ENCODE assay signal across 9 cellular contexts in genomic region chr3:8996681-8997121, GRCh38. TPM values are rescaled to one million over a fixed set of nuclear protein-coding genes. Genes with fewer than 3 reads are reported as not detected.
A peak's percentile ranks its signal among the peaks of the same experiment; 100 is the strongest.
DNase-seq lines count a peak whose midpoint lies in the region; ATAC-seq and TF ChIP-seq lines count a peak whose summit lies in the region.
"Had no signal": no experiment of that assay in that cellular context is flagged by ENCODE, and none has a peak within 500 bp of the region (broad histone marks: within the 10 kb centered on the region; RNA-seq: fewer than 3 reads in every experiment).

No MANE protein-coding gene starts in this region.

- in situ Hi-C loops in mammary epithelial cell (cut with MboI; ENCODE audit: low sequenced_read_pairs in 2 of 2), result no loop called here

- peaks cover 0 to 10% of the 10 kb centered on the region in 2 donors for H3K4me1 ChIP-seq in right atrium auricular region
- no peaks in the 10 kb centered on the region for H3K4me1 ChIP-seq in mammary epithelial cell (ENCODE audit: insufficient read depth, low read length)

- H3K27me3 ChIP-seq in right atrium auricular region (no peaks in the 10 kb centered on the region), mammary epithelial cell (ENCODE audit: insufficient read depth, low read length) (no peaks in the 10 kb centered on the region)

- H3K36me3 ChIP-seq in right atrium auricular region (no peaks in the 10 kb centered on the region), mammary epithelial cell (ENCODE audit: insufficient read depth, low read length) (peaks cover 10% of the 10 kb centered on the region)

- 92% methylated on average over 11 of the region's 12 CpGs for WGBS in mammary epithelial cell (ENCODE audit: low coverage, missing lambda C conversion rate)

- no peak overlapping the region for H2AFZ ChIP-seq in mammary epithelial cell (ENCODE audit: low read depth, low read length)

- dilution Hi-C loops in mammary epithelial cell (cut with HindIII; ENCODE audit: low sequenced_read_pairs), result no loop called here

- H3K79me2 ChIP-seq in mammary epithelial cell (ENCODE audit: insufficient read depth, low read length), result no peaks in the 10 kb centered on the region

- H3K4me2 ChIP-seq in mammary epithelial cell (ENCODE audit: insufficient read depth, low read depth, low read length), result no peak overlapping the region

- H3K27ac ChIP-seq in right atrium auricular region (no peak overlapping the region), mammary epithelial cell (ENCODE audit: insufficient read depth, low read depth, low read length) (no peak overlapping the region)

- H4K20me1 ChIP-seq in mammary epithelial cell (ENCODE audit: insufficient read depth, low read length), result no peaks in the 10 kb centered on the region

- BruUV-seq in mammary epithelial cell (replicated peaks; lab: Mats Ljungman, UMichigan), result no TSS peak

- DNase-seq in DMS114 treated with DMSO at 0.1 percent for 48 hours (lab: John Stamatoyannopoulos, UW; ENCODE audit: unreplicated experiment) (peak; percentile 2), astrocyte of the hippocampus (ENCODE audit: low read depth, low spot score) (peak; percentile 51), right atrium auricular region (ENCODE audit: low spot score) (peak; percentile 62), putamen (ENCODE audit: low spot score) (peak; percentile 51), mammary epithelial cell (no peak), NCI-H146 treated with DMSO at 0.1 percent for 48 hours (lab: John Stamatoyannopoulos, UW; ENCODE audit: unreplicated experiment) (no peak)
- no peak for DNase-seq in central memory CD4-positive, alpha-beta T cell
- DNase-seq: stimulated activated naive CD8-positive, alpha-beta T cell treated with anti-CD3 and anti-CD28 coated beads, Interleukin-15, amount 100 ng/mL, for 72 hours had no signal

- intact Hi-C loops in mammary epithelial cell (cut with micrococcal nuclease), result no loop called here

- H3K4me3 ChIP-seq in right atrium auricular region, result no peak overlapping the region
- H3K4me3 ChIP-seq in mammary epithelial cell (replicated peaks in 1 of 3; ENCODE audit: insufficient read depth in 1 of 3, low read depth in 2 of 3, low read length in 3 of 3), result no peak overlapping the region

- no peak overlapping the region for H3K9ac ChIP-seq in mammary epithelial cell (ENCODE audit: insufficient read depth, low read length)

- no peak for ATAC-seq in GM21786 (IDR thresholded peaks at IDR 0.05; ENCODE audit: unreplicated experiment)
- ATAC-seq: stimulated activated naive CD8-positive, alpha-beta T cell treated with anti-CD3 and anti-CD28 coated beads, Interleukin-15, amount 100 ng/mL, for 72 hours had no signal

- TF ChIP-seq CTCF in right atrium auricular region (IDR thresholded peaks at IDR 0.05) (peak in 1 of 2 donors; percentile 58), mammary epithelial cell (conservative IDR thresholded peaks at IDR 0.05 in 1 of 2, IDR thresholded peaks at IDR 0.05 in 1 of 2; ENCODE audit: extremely low read depth in 1 of 2, insufficient read depth in 1 of 2, low read depth in 1 of 2, low read length in 2 of 2) (no peak)

- H3K9me3 ChIP-seq in right atrium auricular region, result no peaks in the 10 kb centered on the region
- no peaks in the 10 kb centered on the region for H3K9me3 ChIP-seq in mammary epithelial cell (replicated peaks; ENCODE audit: insufficient read depth, low read length)

- CTCF ChIA-PET in mammary epithelial cell (lab: Charles Lee; ENCODE audit: low non-redundant PET), result interaction anchor here (0.9 kb wide), 1 partner anchor 305 kb away, joined by 5 read pairs; no protein-coding TSS in a partner anchor

RNA-seq across cellular contexts. Expression of gene RAD18, which starts 33.4 kb away (rescaled TPM):
- total RNA-seq in right atrium auricular region (1 to 10 TPM; 2.4 to 3.6 TPM), mammary epithelial cell (10 to 100 TPM; 11.5 to 27.0 TPM)
- 18.4 TPM for polyA plus RNA-seq in mammary epithelial cell
- 14.9 TPM for polyA minus RNA-seq in mammary epithelial cell

Comparison
In these comparisons a context has a peak if more than half of its experiments do, and no peak if none do; other contexts are left out.
1. DNase-seq: peak in DMS114 treated with DMSO at 0.1 percent for 48 hours (single experiment), astrocyte of the hippocampus (single experiment), right atrium auricular region (single experiment) and putamen (single experiment); none in central memory CD4-positive, alpha-beta T cell (single experiment), mammary epithelial cell (single experiment) and NCI-H146 treated with DMSO at 0.1 percent for 48 hours (single experiment).